8 cellular contexts compared by ENCODE assay signal in genomic region chr2:218959761-218960195, GRCh38. TPM values are rescaled to one million over a fixed set of nuclear protein-coding genes. Genes with fewer than 3 reads are reported as not detected.
DNase-seq lines count a peak whose midpoint lies in the region; ATAC-seq and TF ChIP-seq lines count a peak whose summit lies in the region.

No MANE protein-coding gene starts in this region.

- peaks cover 57% of the 10 kb centered on the region for H3K27me3 ChIP-seq in NT2/D1 (ENCODE audit: insufficient read depth, insufficient read length)
- H3K27me3 ChIP-seq in spleen (replicated peaks in 1 of 7): peaks cover 0 to 97% (median 62%) of the 10 kb centered on the region in 7 donors

- 0 to 4% (median 2%) methylated on average over 5 to 50 of the region's 50 CpGs for WGBS in spleen, 5 donors

- ATAC-seq in GM19455 (IDR thresholded peaks at IDR 0.05; ENCODE audit: unreplicated experiment): peak; percentile 29

- no peak for TF ChIP-seq CTCF in fibroblast of the aortic adventitia (IDR thresholded peaks at IDR 0.05; ENCODE audit: insufficient read depth, low read length)
- TF ChIP-seq CTCF in spleen (IDR thresholded peaks at IDR 0.05 in 8 of 11, conservative IDR thresholded peaks at IDR 0.05 in 3 of 11): no peak

- DNase-seq in NT2/D1 (ENCODE audit: low read depth, low spot score): no peak
- DNase-seq in fibroblast of the aortic adventitia (ENCODE audit: low read depth): no peak
- no peak for DNase-seq in spleen
- no peak for DNase-seq in amniotic stem cell (lab: John Stamatoyannopoulos, UW)
- no peak for DNase-seq in amygdala (lab: John Stamatoyannopoulos, UW)
- DNase-seq in activated CD4-positive, alpha-beta T cell treated with anti-CD3 and anti-CD28 coated beads for 4 hours: no peak
- DNase-seq in GF-D8 (lab: John Stamatoyannopoulos, UW): no peak

- H3K4me1 ChIP-seq in NT2/D1 (ENCODE audit: insufficient read depth, insufficient read length) (peaks cover 21% of the 10 kb centered on the region), spleen (peaks cover 3 to 43% (median 27%) of the 10 kb centered on the region in 6 donors)

- H3K9ac ChIP-seq in NT2/D1 (ENCODE audit: insufficient read length, low read depth): peak overlapping the region; percentile 39

- no peak overlapping the region for H3K27ac ChIP-seq in spleen

- no peak for TF ChIP-seq POLR2A in spleen (IDR thresholded peaks at IDR 0.05)

- intact Hi-C loops in spleen (cut with DNase I; ENCODE audit: low total_unique reads): no loop called here

- H3K4me3 ChIP-seq in NT2/D1 (ENCODE audit: insufficient read length, low read depth) (peak overlapping the region; percentile 35), fibroblast of the aortic adventitia (ENCODE audit: low read depth, low read length) (peak overlapping the region; percentile 48), spleen (peak overlapping the region; percentile 25 to 72 (median 42))

- H3K36me3 ChIP-seq in NT2/D1 (ENCODE audit: insufficient read depth, insufficient read length, low read length) (no peaks in the 10 kb centered on the region), spleen (no peaks in the 10 kb centered on the region)

- H3K9me3 ChIP-seq in NT2/D1 (ENCODE audit: insufficient read depth, low read length) (no peaks in the 10 kb centered on the region), spleen (peaks cover 0 to 4% (median 0%) of the 10 kb centered on the region in 8 donors)

RNA-seq across cellular contexts. Expression of gene CDK5R2, which starts 0.3 kb away (rescaled TPM):
- total RNA-seq in fibroblast of the aortic adventitia (ENCODE audit: low replicate concordance) (not detected in 2 replicates), spleen (not detected)
- polyA plus RNA-seq in spleen: not detected

RNA-seq across cellular contexts. Expression of gene FEV, which starts 25.2 kb away (rescaled TPM):
- total RNA-seq in fibroblast of the aortic adventitia (ENCODE audit: low replicate concordance) (not detected in 2 replicates), spleen (not detected)
- not detected for polyA plus RNA-seq in spleen

RNA-seq across cellular contexts. Expression of gene CRYBA2, which starts 33.4 kb away (rescaled TPM):
- total RNA-seq in fibroblast of the aortic adventitia (ENCODE audit: low replicate concordance) (not detected in 2 replicates), spleen (not detected)
- polyA plus RNA-seq in spleen: not detected
